ENCODE assay signal across 11 cellular contexts in genomic region chr1:91805343-91805801, GRCh38.
A peak's percentile ranks its signal among the peaks of the same experiment; 100 is the strongest.
DNase-seq lines count a peak whose midpoint lies in the region; ATAC-seq and TF ChIP-seq lines count a peak whose summit lies in the region.
"Had no signal": no experiment of that assay in that cellular context is flagged by ENCODE, and none has a peak within 500 bp of the region (broad histone marks: within the 10 kb centered on the region; RNA-seq: fewer than 3 reads in every experiment).

No MANE protein-coding gene starts in this region.

- peak; percentile 26; the same call in 2 of the 3 replicates for ATAC-seq in GM23338
- ATAC-seq: left colon had no signal

- H3K4me1 Mint-ChIP-seq in GM23338 = peaks cover 16% of the 10 kb centered on the region
- H3K4me1 Mint-ChIP-seq in T-helper 1 cell treated with Interleukin-12 subunit alpha and Interleukin-12 subunit beta and Interleukin-4 antibody, amounts not matched to agents 30 μg/mL and 1 μg/mL, for 36 hours (ENCODE audit: low read depth) = peaks cover 51% of the 10 kb centered on the region

- peaks cover 4% of the 10 kb centered on the region for H3K27me3 Mint-ChIP-seq in GM23338 (ENCODE audit: insufficient read depth, low read depth, poor library complexity)
- peaks cover 11% of the 10 kb centered on the region for H3K27me3 Mint-ChIP-seq in T-helper 1 cell treated with Interleukin-12 subunit alpha and Interleukin-12 subunit beta and Interleukin-4 antibody, amounts not matched to agents 30 μg/mL and 1 μg/mL, for 36 hours (ENCODE audit: low read depth)

- no peaks in the 10 kb centered on the region for H3K79me2 ChIP-seq in GM23338 (replicated peaks; ENCODE audit: insufficient read depth)

- H3K4me3 ChIP-seq in GM23338 (no peak overlapping the region), choroid plexus epithelial cell (ENCODE audit: low read depth, low read length) (no peak overlapping the region), skin epidermis (no peak overlapping the region)

- no peaks in the 10 kb centered on the region; the same call in 1 of the 2 replicates for H3K9me2 ChIP-seq in GM23338 (ENCODE audit: insufficient read depth)

- H3K4me2 ChIP-seq in GM23338 = no peak overlapping the region

- 0 out of 2 replicates have a peak, but pooled peaks cover 3% of the 10 kb centered on the region for H3K4me1 ChIP-seq in GM23338 (ENCODE audit: insufficient read depth)

- H3K27ac Mint-ChIP-seq in GM23338 = no peak overlapping the region
- peak overlapping the region; percentile 93 for H3K27ac Mint-ChIP-seq in T-helper 1 cell treated with Interleukin-12 subunit alpha and Interleukin-12 subunit beta and Interleukin-4 antibody, amounts not matched to agents 30 μg/mL and 1 μg/mL, for 36 hours

- no peaks in the 10 kb centered on the region for H3F3A ChIP-seq in GM23338 (replicated peaks; ENCODE audit: low read depth)

- no peak for TF ChIP-seq CTCF in GM23338 (conservative IDR thresholded peaks at IDR 0.05; ENCODE audit: low read depth in 2 of 2)
- TF ChIP-seq CTCF in choroid plexus epithelial cell (conservative IDR thresholded peaks at IDR 0.05; ENCODE audit: low read depth, low read length) = peak; percentile 11

- no peaks in the 10 kb centered on the region for H3K27me3 ChIP-seq in GM23338 (ENCODE audit: insufficient read depth)

- H3K36me3 ChIP-seq in GM23338 (ENCODE audit: insufficient read depth) = no peaks in the 10 kb centered on the region

- H3K27ac ChIP-seq in GM23338 (ENCODE audit: low read depth) (no peak overlapping the region), skin epidermis (peak overlapping the region in 13 of 21 experiments; percentile 33 to 88 (median 70))

- H3K36me3 Mint-ChIP-seq in GM23338 (ENCODE audit: low read depth) = no peaks in the 10 kb centered on the region; the same call in 2 of the 3 replicates
- peaks cover 17% of the 10 kb centered on the region for H3K36me3 Mint-ChIP-seq in T-helper 1 cell treated with Interleukin-12 subunit alpha and Interleukin-12 subunit beta and Interleukin-4 antibody, amounts not matched to agents 30 μg/mL and 1 μg/mL, for 36 hours (ENCODE audit: low read depth)

- H3K9me3 Mint-ChIP-seq in GM23338 = no peaks in the 10 kb centered on the region
- H3K9me3 Mint-ChIP-seq in T-helper 1 cell treated with Interleukin-12 subunit alpha and Interleukin-12 subunit beta and Interleukin-4 antibody, amounts not matched to agents 30 μg/mL and 1 μg/mL, for 36 hours = no peaks in the 10 kb centered on the region

- H3K4me3 Mint-ChIP-seq in GM23338 = no peak overlapping the region
- no peak overlapping the region for H3K4me3 Mint-ChIP-seq in T-helper 1 cell treated with Interleukin-12 subunit alpha and Interleukin-12 subunit beta and Interleukin-4 antibody, amounts not matched to agents 30 μg/mL and 1 μg/mL, for 36 hours

- H2AFZ ChIP-seq in GM23338 = no peak overlapping the region

- DNase-seq in GM23338 (ENCODE audit: low spot score) = no peak
- DNase-seq in choroid plexus epithelial cell (ENCODE audit: low read depth) = no peak
- DNase-seq in stimulated activated naive CD4-positive, alpha-beta T cell treated with Interleukin-2 at 50 U/mL for 16 hours (lab: John Stamatoyannopoulos, UW) = no peak
- no peak for DNase-seq in cerebellum (ENCODE audit: low spot score)
- no peak for DNase-seq in globus pallidus (ENCODE audit: low spot score)
- no peak for DNase-seq in GDM1 (lab: John Stamatoyannopoulos, UW)
- DNase-seq: left colon, NCI-H2107, RPMI8226 had no signal

- H4K20me1 ChIP-seq in GM23338 (replicated peaks; ENCODE audit: insufficient read depth) = no peaks in the 10 kb centered on the region

TF ChIP-seq in GM23338, 12 proteins besides CTCF, POLR2A, EP300 and RAD21 (continues in another document):
- no peak for TF ChIP-seq POLR2AphosphoS5 (IDR thresholded peaks at IDR 0.05; ENCODE audit: low read depth)
- no peak for TF ChIP-seq EZH2phosphoT487 (IDR thresholded peaks at IDR 0.05; ENCODE audit: unreplicated experiment)
- TF ChIP-seq ZNF462 (CRISPR knock-in tag; IDR thresholded peaks at IDR 0.05) = no peak
- TF ChIP-seq JUNB (IDR thresholded peaks at IDR 0.05; ENCODE audit: unreplicated experiment) = no peak
- TF ChIP-seq ZNF331 (CRISPR knock-in tag; IDR thresholded peaks at IDR 0.05; ENCODE audit: low read depth) = no peak
- TF ChIP-seq NANOG (IDR thresholded peaks at IDR 0.05; ENCODE audit: borderline replicate concordance) = no peak
- no peak for TF ChIP-seq STAT1 (IDR thresholded peaks at IDR 0.05; ENCODE audit: unreplicated experiment)
- TF ChIP-seq ZNF114 (CRISPR knock-in tag; IDR thresholded peaks at IDR 0.05) = no peak
- no peak for TF ChIP-seq CREB1 (CRISPR knock-in tag; IDR thresholded peaks at IDR 0.05; ENCODE audit: low read depth)
- no peak for TF ChIP-seq EZH2 (IDR thresholded peaks at IDR 0.05; ENCODE audit: low read depth, unreplicated experiment)
- TF ChIP-seq ETS1 (IDR thresholded peaks at IDR 0.05) = no peak
